9 cellular contexts compared by ENCODE assay signal in the genomic region with DNA sequence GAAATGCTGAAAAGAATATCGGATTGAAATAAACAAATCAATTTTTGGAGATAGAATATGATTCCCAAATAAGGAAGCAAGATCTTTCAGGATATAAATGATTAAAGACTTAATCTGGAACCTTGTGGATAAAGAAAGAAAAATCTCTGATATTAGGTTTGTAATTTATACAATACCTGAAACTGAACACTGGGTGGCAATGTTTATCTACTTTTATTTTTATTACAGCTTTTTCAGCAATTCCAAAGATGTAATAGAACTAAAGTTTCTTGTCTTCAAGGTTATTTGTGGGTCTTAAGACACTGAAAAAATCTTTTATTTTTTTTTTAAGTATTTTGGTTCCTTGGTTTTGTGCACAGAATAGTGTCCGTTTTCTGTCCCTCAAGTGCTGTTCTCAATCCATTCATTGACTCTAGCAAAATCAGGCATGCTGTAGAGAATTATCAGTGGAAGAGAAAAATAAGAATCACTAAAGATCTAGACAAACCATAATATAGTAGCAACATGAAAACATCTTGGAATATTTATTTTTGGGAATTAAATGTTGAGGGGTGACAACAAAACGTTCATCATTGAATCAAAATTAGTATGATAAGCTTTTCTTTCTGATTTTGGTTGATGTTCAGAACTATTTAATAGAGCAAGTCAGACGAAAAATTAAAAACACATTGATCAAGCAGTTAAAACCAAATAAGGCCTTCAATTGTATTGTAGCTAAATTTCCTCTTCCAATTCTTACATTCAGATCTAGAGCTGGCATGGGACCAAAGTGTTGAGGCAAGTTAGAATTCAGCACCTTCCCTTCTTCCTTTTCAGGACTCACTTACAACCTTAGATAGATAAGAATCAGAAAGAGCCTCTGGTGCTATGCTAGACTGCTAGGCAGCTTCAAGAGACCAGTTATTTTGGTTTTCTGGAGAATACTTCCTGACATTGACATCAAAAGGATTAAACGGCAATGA.
A peak's percentile ranks its signal among the peaks of the same experiment; 100 is the strongest.
DNase-seq lines count a peak whose midpoint lies in the region; ATAC-seq and TF ChIP-seq lines count a peak whose summit lies in the region.
"Had no signal": no experiment of that assay in that cellular context is flagged by ENCODE, and none has a peak within 500 bp of the region (broad histone marks: within the 10 kb centered on the region; RNA-seq: fewer than 3 reads in every experiment).

No MANE protein-coding gene starts in this region.

- H3K4me1 ChIP-seq in heart left ventricle (no peaks in the 10 kb centered on the region), right cardiac atrium (ENCODE audit: control insufficient read depth, insufficient read depth, low read length) (no peaks in the 10 kb centered on the region)

- intact Hi-C loops in heart left ventricle (cut with DNase I): no loop called here
- intact Hi-C loops in right cardiac atrium (cut with DNase I): no loop called here
- intact Hi-C loops in sciatic nerve (cut with DNase I): no loop called here

- H3K27me3 ChIP-seq in heart left ventricle: no peaks in the 10 kb centered on the region
- H3K27me3 ChIP-seq in right cardiac atrium (ENCODE audit: control insufficient read depth, insufficient read depth): no peaks in the 10 kb centered on the region
- H3K27me3 ChIP-seq: neutrophil had no signal

- 46 to 50% (median 47%) methylated on average over 5 of the region's 5 CpGs for WGBS in heart left ventricle, 4 donors
- WGBS in right cardiac atrium: 44% methylated on average over 5 of the region's 5 CpGs

- peak in 8 of 12 donors; percentile 8 to 53 (median 40) for TF ChIP-seq CTCF in heart left ventricle (IDR thresholded peaks at IDR 0.05)
- peak; percentile 83 for TF ChIP-seq CTCF in endothelial cell (IDR thresholded peaks at IDR 0.05; ENCODE audit: unreplicated experiment)
- TF ChIP-seq CTCF in type B pancreatic cell (conservative IDR thresholded peaks at IDR 0.05): peak; percentile 83
- no peak for TF ChIP-seq CTCF in omental fat pad (IDR thresholded peaks at IDR 0.05)

- H3K27ac Mint-ChIP-seq in endothelial cell (ENCODE audit: unreplicated experiment): no peak overlapping the region
- no peak overlapping the region for H3K27ac Mint-ChIP-seq in type B pancreatic cell

- H3K4me3 ChIP-seq in heart left ventricle (no peak overlapping the region), right cardiac atrium (ENCODE audit: low read length) (no peak overlapping the region)

- H3K4me1 Mint-ChIP-seq in endothelial cell (ENCODE audit: unreplicated experiment) (no peaks in the 10 kb centered on the region), type B pancreatic cell (ENCODE audit: unreplicated experiment) (peaks cover 6% of the 10 kb centered on the region)
- no peaks in the 10 kb centered on the region for H3K4me1 Mint-ChIP-seq in activated T-cell treated with anti-CD3 and anti-CD28 coated beads, Interleukin-2, amount 50 U/mL, for 4 hours (ENCODE audit: low read depth)

- no peak for ATAC-seq in heart left ventricle
- no peak for ATAC-seq in right cardiac atrium
- ATAC-seq in omental fat pad (ENCODE audit: low FRiP score): no peak
- ATAC-seq in sciatic nerve: no peak
- no peak for ATAC-seq in activated T-cell treated with anti-CD3 and anti-CD28 coated beads, Interleukin-2, amount 50 U/mL, for 4 hours

- H3K27ac ChIP-seq in heart left ventricle (no peak overlapping the region), right cardiac atrium (ENCODE audit: low read length) (no peak overlapping the region)
- H3K27ac ChIP-seq: neutrophil had no signal

- H3K27me3 Mint-ChIP-seq in endothelial cell (ENCODE audit: unreplicated experiment): peaks cover 2% of the 10 kb centered on the region
- no peaks in the 10 kb centered on the region for H3K27me3 Mint-ChIP-seq in type B pancreatic cell
- no peaks in the 10 kb centered on the region for H3K27me3 Mint-ChIP-seq in activated T-cell treated with anti-CD3 and anti-CD28 coated beads, Interleukin-2, amount 50 U/mL, for 4 hours (ENCODE audit: low read depth)

- no peaks in the 10 kb centered on the region for H3K9me3 ChIP-seq in heart left ventricle
- no peaks in the 10 kb centered on the region for H3K9me3 ChIP-seq in right cardiac atrium (ENCODE audit: control insufficient read depth, low read length)
- H3K9me3 ChIP-seq: neutrophil had no signal

- TF ChIP-seq POLR2A in heart left ventricle (IDR thresholded peaks at IDR 0.05): no peak

- no peaks in the 10 kb centered on the region for H3K36me3 ChIP-seq in heart left ventricle
- H3K36me3 ChIP-seq: neutrophil had no signal

- no peak for DNase-seq in heart left ventricle
- DNase-seq in right cardiac atrium: no peak
- peak; percentile 9 for DNase-seq in NCI-H345 treated with DMSO at 0.1 percent for 48 hours (lab: John Stamatoyannopoulos, UW; ENCODE audit: unreplicated experiment)
- no peak for DNase-seq in endothelial cell (ENCODE audit: low spot score)
- DNase-seq in type B pancreatic cell (ENCODE audit: extremely low spot score, unreplicated experiment): no peak
- no peak for DNase-seq in omental fat pad (ENCODE audit: low spot score)
- DNase-seq in sciatic nerve (ENCODE audit: low spot score): no peak
- DNase-seq in activated T-cell treated with anti-CD3 and anti-CD28 coated beads, Interleukin-2, amount 50 U/mL, for 4 hours: no peak

- H3K36me3 Mint-ChIP-seq in endothelial cell (ENCODE audit: low read depth, unreplicated experiment) (no peaks in the 10 kb centered on the region), type B pancreatic cell (no peaks in the 10 kb centered on the region)
- no peaks in the 10 kb centered on the region for H3K36me3 Mint-ChIP-seq in activated T-cell treated with anti-CD3 and anti-CD28 coated beads, Interleukin-2, amount 50 U/mL, for 4 hours (ENCODE audit: insufficient read depth)

- H3K9me3 Mint-ChIP-seq in endothelial cell (ENCODE audit: unreplicated experiment) (no peaks in the 10 kb centered on the region), type B pancreatic cell (peaks cover 5% of the 10 kb centered on the region)
- H3K9me3 Mint-ChIP-seq in activated T-cell treated with anti-CD3 and anti-CD28 coated beads, Interleukin-2, amount 50 U/mL, for 4 hours: no peaks in the 10 kb centered on the region

- H3K4me3 Mint-ChIP-seq in endothelial cell (ENCODE audit: unreplicated experiment): no peak overlapping the region
- no peak overlapping the region for H3K4me3 Mint-ChIP-seq in type B pancreatic cell
- no peak overlapping the region for H3K4me3 Mint-ChIP-seq in activated T-cell treated with anti-CD3 and anti-CD28 coated beads, Interleukin-2, amount 50 U/mL, for 4 hours

Comparison
In these comparisons a context has a peak if more than half of its experiments do, and no peak if none do; other contexts are left out.
1. CTCF ChIP-seq: peak in heart left ventricle (8 of 12), endothelial cell (single experiment) and type B pancreatic cell (single experiment); none in omental fat pad (0 of 3).